In genomic region chr17:16521070-16521727, GRCh38 we compare ENCODE assay signal across 8 cellular contexts. TPM values are rescaled to one million over a fixed set of nuclear protein-coding genes. Genes with fewer than 3 reads are reported as not detected.
A peak's percentile ranks its signal among the peaks of the same experiment; 100 is the strongest.
DNase-seq lines count a peak whose midpoint lies in the region; ATAC-seq and TF ChIP-seq lines count a peak whose summit lies in the region.

No MANE protein-coding gene starts in this region.

- no peaks in the 10 kb centered on the region for H3K36me3 ChIP-seq in GM23248 (ENCODE audit: low read depth)
- H3K36me3 ChIP-seq in ascending aorta: no peaks in the 10 kb centered on the region

- peak overlapping the region; percentile 48; the same call in 1 of the 2 replicates for H3K9ac ChIP-seq in GM23248

- H3K36me3 Mint-ChIP-seq in Calu3 (ENCODE audit: insufficient read depth, unreplicated experiment): no peaks in the 10 kb centered on the region

- peaks cover 7% of the 10 kb centered on the region for H3K27me3 Mint-ChIP-seq in Calu3 (ENCODE audit: unreplicated experiment)

- intact Hi-C loops in Calu3 (cut with micrococcal nuclease; ENCODE audit: unreplicated experiment) (loop anchor here (1.0 to 5.0 kb wide), 2 partner anchors 68 to 159 kb away; no protein-coding TSS in a partner anchor), ascending aorta (cut with DNase I) (loop anchor here (1.0 to 10.0 kb wide), 6 partner anchors 34 to 236 kb away; partner anchors contain the start of gene UBB), right cardiac atrium (cut with DNase I) (loop anchor here (2.0 to 10.0 kb wide), 4 partner anchors 68 to 159 kb away; no protein-coding TSS in a partner anchor)

- no peak overlapping the region for H3K4me3 Mint-ChIP-seq in Calu3 (ENCODE audit: low read depth, unreplicated experiment)

- WGBS in GM23248 (ENCODE audit: low coverage in 1 of 2, low lambda C conversion rate in 2 of 2, missing lambda C conversion rate in 2 of 2), 2 experiments: 28 to 30% methylated on average over 7 of the region's 7 CpGs
- 27% methylated on average over 7 of the region's 7 CpGs for WGBS in right cardiac atrium

- H3K4me1 Mint-ChIP-seq in Calu3 (ENCODE audit: low read depth, unreplicated experiment): peaks cover 21% of the 10 kb centered on the region

- peak overlapping the region; percentile 93 for H2AFZ ChIP-seq in GM23248

- H3K4me1 ChIP-seq in GM23248 (ENCODE audit: insufficient read depth): peaks cover 27% of the 10 kb centered on the region
- peaks cover 0 to 8% of the 10 kb centered on the region in 2 donors for H3K4me1 ChIP-seq in ascending aorta
- no peaks in the 10 kb centered on the region for H3K4me1 ChIP-seq in right cardiac atrium (ENCODE audit: control insufficient read depth, insufficient read depth, low read length)

- H3K27me3 ChIP-seq in GM23248 (replicated peaks; ENCODE audit: insufficient read depth) (no peaks in the 10 kb centered on the region), ascending aorta (no peaks in the 10 kb centered on the region), right cardiac atrium (ENCODE audit: control insufficient read depth, insufficient read depth) (no peaks in the 10 kb centered on the region)

- H3K27ac ChIP-seq in GM23248 (no peak overlapping the region), ascending aorta (no peak overlapping the region), right cardiac atrium (ENCODE audit: low read length) (no peak overlapping the region)

- no TSS peak for BruUV-seq in Calu3 (replicated peaks; lab: Mats Ljungman, UMichigan)

- no peak overlapping the region for H3K4me3 ChIP-seq in GM23248
- H3K4me3 ChIP-seq in ascending aorta: no peak overlapping the region
- H3K4me3 ChIP-seq in right cardiac atrium (ENCODE audit: low read length): no peak overlapping the region
- H3K4me3 ChIP-seq in skeletal muscle cell (ENCODE audit: low read depth, low read length): no peak overlapping the region

- H3F3A ChIP-seq in GM23248 (ENCODE audit: insufficient read depth): peaks cover 12% of the 10 kb centered on the region

- no peak overlapping the region for H3K27ac Mint-ChIP-seq in Calu3 (ENCODE audit: unreplicated experiment)

- DNase-seq in Calu3: peak; percentile 70
- peak; percentile 91 for DNase-seq in GM23248
- DNase-seq in NCI-H187 (lab: John Stamatoyannopoulos, UW): peak; percentile 18 to 45
- DNase-seq in T-helper 2 cell: peak in 4 of 5 experiments; percentile 33 to 82 (median 45)
- DNase-seq in ascending aorta (ENCODE audit: low spot score in 2 of 2): peak in 1 of 2 donors; percentile 87
- DNase-seq in right cardiac atrium: peak; percentile 66 to 73 (median 73)
- DNase-seq in skeletal muscle cell (ENCODE audit: low read depth): peak; percentile 67
- no peak for DNase-seq in NCI-H128 (lab: John Stamatoyannopoulos, UW; ENCODE audit: unreplicated experiment)

- TF ChIP-seq CTCF in Calu3 (IDR thresholded peaks at IDR 0.05; ENCODE audit: unreplicated experiment) (peak; percentile 51), ascending aorta (IDR thresholded peaks at IDR 0.05) (peak; percentile 88 to 90 (median 89))

- CTCF ChIA-PET in Calu3 (lab: Charles Lee): interaction anchor here (0.6 to 1.3 kb wide), 9 partner anchors 13 to 158 kb away, joined by 3 to 13 read pairs (median 3); no protein-coding TSS in a partner anchor

- no peaks in the 10 kb centered on the region for H3K9me3 Mint-ChIP-seq in Calu3 (ENCODE audit: low read depth, unreplicated experiment)

- H4K20me1 ChIP-seq in GM23248 (ENCODE audit: insufficient read depth): no peaks in the 10 kb centered on the region

- ATAC-seq in right cardiac atrium: peak; percentile 90 to 93

- H3K4me2 ChIP-seq in GM23248 (ENCODE audit: unreplicated experiment): no peak overlapping the region

- H3K9me3 ChIP-seq in GM23248 (ENCODE audit: low read depth): no peaks in the 10 kb centered on the region
- no peaks in the 10 kb centered on the region for H3K9me3 ChIP-seq in ascending aorta
- no peaks in the 10 kb centered on the region for H3K9me3 ChIP-seq in right cardiac atrium (ENCODE audit: control insufficient read depth, low read length)

- no peaks in the 10 kb centered on the region for H3K79me2 ChIP-seq in GM23248 (ENCODE audit: insufficient read depth)

- in situ Hi-C loops in GM23248 (cut with MboI): no loop called here

- no peaks in the 10 kb centered on the region for H3K9me2 ChIP-seq in GM23248 (ENCODE audit: insufficient read depth)

RNA-seq across cellular contexts. Expression of gene LRRC75A, which starts 29.2 kb away (rescaled TPM):
- total RNA-seq in Calu3 (2022): 3.0 and 3.3 TPM in 2 replicates
- total RNA-seq in GM23248 (2014; rRNA removed; shearing (Covaris generic)): 0.13 and 0.22 TPM in 2 replicates
- 0.15 and 0.54 TPM in 2 replicates for polyA plus RNA-seq in GM23248 (2016; fragmentation: Nextera tagmentation; extraction: Ambion mirVana)
- total RNA-seq in ascending aorta: 1.2 TPM
- 1 to 10 TPM in 3 of 4 donors, under 1 TPM in 1; 0.97 to 1.3 (median 1.2) TPM for total RNA-seq in right cardiac atrium
- polyA plus RNA-seq in right cardiac atrium: 0.63 TPM

RNA-seq across cellular contexts. Expression of gene ZNF287, which starts 47.8 kb away (rescaled TPM):
- not detected in 2 replicates for total RNA-seq in Calu3 (2022)
- 11.7 and 14.3 TPM in 2 replicates for total RNA-seq in GM23248 (2014; rRNA removed; shearing (Covaris generic))
- polyA plus RNA-seq in GM23248 (2016; fragmentation: Nextera tagmentation; extraction: Ambion mirVana): 12.5 and 15.1 TPM in 2 replicates
- total RNA-seq in ascending aorta: 2.9 TPM
- 10 to 100 TPM in 3 of 4 donors, 1 to 10 TPM in 1; 9.4 to 12.5 (median 11.0) TPM for total RNA-seq in right cardiac atrium
- polyA plus RNA-seq in right cardiac atrium: 5.3 TPM
